Comparison of ENCODE assay signal across 23 cellular contexts in the genomic region with DNA sequence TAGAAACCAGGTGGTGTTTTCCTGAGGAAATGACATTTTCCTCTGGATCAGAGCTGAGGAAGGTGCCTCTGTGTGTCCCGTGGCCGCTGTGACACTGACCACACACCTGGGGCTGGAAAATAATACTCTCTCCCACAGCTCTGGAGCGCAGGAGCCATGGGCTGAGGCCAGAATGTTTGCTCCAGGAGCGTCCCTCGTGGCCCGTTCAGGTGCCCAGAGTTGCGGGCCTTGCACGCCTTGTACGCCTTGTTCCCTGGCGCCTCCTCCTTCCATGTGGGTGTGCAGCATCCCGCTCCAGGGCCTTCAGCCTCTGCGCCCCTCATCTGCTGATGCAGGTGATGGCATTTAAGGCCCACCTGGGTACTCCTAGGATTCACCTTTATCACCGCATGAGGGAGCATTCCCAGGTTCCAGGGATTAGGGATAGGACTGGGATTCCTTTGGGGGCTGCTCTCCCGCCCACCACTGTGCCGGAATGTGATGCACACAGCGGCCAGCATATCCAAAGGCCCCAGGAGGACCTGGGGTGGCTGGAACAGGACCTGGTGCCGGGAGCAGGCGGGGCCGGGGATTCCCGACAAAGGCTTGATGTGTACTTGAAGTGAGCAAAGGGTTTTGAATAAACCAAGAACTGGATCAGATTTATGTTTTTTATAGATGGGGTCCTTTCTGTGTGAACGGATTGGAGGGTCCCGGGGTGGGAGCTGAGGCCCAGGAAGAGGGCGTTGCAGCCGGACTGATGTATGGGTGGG.
"Had no signal": no experiment of that assay in that cellular context is flagged by ENCODE, and none has a peak within 500 bp of the region (broad histone marks: within the 10 kb centered on the region; RNA-seq: fewer than 3 reads in every experiment).

No MANE protein-coding gene starts in this region.

- H3K9me3 ChIP-seq: gastrocnemius medialis, heart left ventricle, prostate gland, right atrium auricular region, suprapubic skin, transverse colon, uterus had no signal

- H3K27ac Mint-ChIP-seq: activated CD4-positive, alpha-beta memory T cell treated with anti-CD3 and anti-CD28 coated beads, Interleukin-2, amount 10 ng/mL, durations not matched to agents 7 days and 5 days; immature natural killer cell; memory B cell; T-helper 2 cell treated with Interferon-gamma antibody and Interleukin-4, amounts not matched to agents 5 μg/mL and 100 μg/mL, for 36 hours had no signal

- H3K36me3 ChIP-seq: prostate gland, uterus had no signal

- H3K27me3 Mint-ChIP-seq: activated CD4-positive, alpha-beta memory T cell treated with anti-CD3 and anti-CD28 coated beads, Interleukin-2, amount 10 ng/mL, durations not matched to agents 7 days and 5 days; memory B cell; stimulated activated naive CD8-positive, alpha-beta T cell treated with anti-CD3 and anti-CD28 coated beads, Interleukin-15, amount 100 ng/mL, for 72 hours had no signal

- H3K27me3 ChIP-seq: brain microvascular endothelial cell, gastrocnemius medialis, heart left ventricle, right atrium auricular region, suprapubic skin, transverse colon, uterus had no signal

- H3K4me1 Mint-ChIP-seq: immature natural killer cell; memory B cell; neural crest cell; stimulated activated naive CD8-positive, alpha-beta T cell treated with anti-CD3 and anti-CD28 coated beads, Interleukin-15, amount 100 ng/mL, for 72 hours had no signal

- H3K4me3 ChIP-seq: gastrocnemius medialis, heart left ventricle, prostate gland, right atrium auricular region, suprapubic skin, transverse colon, uterus had no signal

- H3K4me1 ChIP-seq: prostate gland had no signal

- DNase-seq: activated CD4-positive, alpha-beta memory T cell treated with anti-CD3 and anti-CD28 coated beads, Interleukin-2, amount 10 ng/mL, durations not matched to agents 7 days and 5 days; activated CD4-positive, alpha-beta T cell treated with anti-CD3 and anti-CD28 coated beads for 48 hours; activated CD4-positive, CD25-positive, alpha-beta regulatory T cell; activated CD8-positive, alpha-beta memory T cell treated with anti-CD3 and anti-CD28 coated beads, Interleukin-2, amount 50 U/mL, for 48 hours; anterior cingulate cortex; brain microvascular endothelial cell; cerebellar nuclear complex; effector CD4-positive, alpha-beta T cell; gastrocnemius medialis; immature natural killer cell; stimulated activated CD4-positive, alpha-beta T cell treated with anti-CD3 and anti-CD28 coated beads, Interleukin-12 subunit alpha, Interleukin-12 subunit beta, amount 100 ng/mL, for 4 hours; stimulated activated CD4-positive, alpha-beta T cell treated with anti-CD3 and anti-CD28 coated beads, Interleukin-1b, Interleukin-23, amount 100 ng/mL, for 48 hours; stimulated activated naive CD8-positive, alpha-beta T cell treated with anti-CD3 and anti-CD28 coated beads, Interleukin-15, amount 100 ng/mL, for 72 hours; transverse colon; uterus had no signal

- H3K9me3 Mint-ChIP-seq: activated CD4-positive, alpha-beta memory T cell treated with anti-CD3 and anti-CD28 coated beads, Interleukin-2, amount 10 ng/mL, durations not matched to agents 7 days and 5 days; immature natural killer cell; memory B cell; neural crest cell; stimulated activated naive CD8-positive, alpha-beta T cell treated with anti-CD3 and anti-CD28 coated beads, Interleukin-15, amount 100 ng/mL, for 72 hours; T-helper 2 cell treated with Interferon-gamma antibody and Interleukin-4, amounts not matched to agents 5 μg/mL and 100 μg/mL, for 36 hours had no signal

- ATAC-seq: esophagus mucosa; gastrocnemius medialis; heart left ventricle; stimulated activated naive CD8-positive, alpha-beta T cell treated with anti-CD3 and anti-CD28 coated beads, Interleukin-15, amount 100 ng/mL, for 72 hours had no signal

- H3K4me3 Mint-ChIP-seq: activated CD4-positive, alpha-beta memory T cell treated with anti-CD3 and anti-CD28 coated beads, Interleukin-2, amount 10 ng/mL, durations not matched to agents 7 days and 5 days; immature natural killer cell; memory B cell; neural crest cell; stimulated activated naive CD8-positive, alpha-beta T cell treated with anti-CD3 and anti-CD28 coated beads, Interleukin-15, amount 100 ng/mL, for 72 hours; T-helper 2 cell treated with Interferon-gamma antibody and Interleukin-4, amounts not matched to agents 5 μg/mL and 100 μg/mL, for 36 hours had no signal

- H3K27ac ChIP-seq: brain microvascular endothelial cell, prostate gland, right atrium auricular region, suprapubic skin, transverse colon, uterus had no signal
